ENCODE assay signal across 8 cellular contexts in the genomic region with DNA sequence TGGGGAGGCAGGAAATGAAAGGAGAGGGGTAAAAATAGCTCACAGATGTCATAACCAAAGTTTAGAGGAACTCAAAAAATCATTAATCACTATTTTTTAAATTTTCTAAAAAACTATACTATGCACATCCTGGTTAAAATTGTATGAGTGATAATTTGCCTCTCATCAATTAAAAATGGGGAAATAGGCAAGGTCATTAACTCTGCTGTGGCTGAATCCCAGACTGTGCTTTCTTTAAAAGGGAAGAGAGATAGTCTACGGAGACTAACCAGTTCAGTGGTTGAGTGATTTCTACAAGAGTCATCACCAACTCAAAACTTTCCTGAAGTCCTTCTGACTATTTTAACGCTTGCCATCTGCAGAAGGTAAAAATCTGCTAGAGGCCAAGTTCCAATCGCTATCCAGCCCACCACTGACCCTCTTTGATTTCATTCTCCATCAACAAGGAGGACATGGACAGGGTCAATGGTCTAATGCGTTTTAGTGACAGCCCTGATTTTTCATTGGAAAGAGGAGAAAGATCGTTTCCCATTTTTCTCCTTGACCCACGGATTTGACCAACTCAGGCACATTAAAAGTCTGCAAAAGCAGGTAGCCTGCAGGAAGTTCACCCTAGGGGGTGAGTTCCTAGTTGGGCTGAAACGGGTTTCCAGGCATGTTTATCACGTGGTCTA. TPM values are rescaled to one million over a fixed set of nuclear protein-coding genes. Genes with fewer than 3 reads are reported as not detected.
DNase-seq lines count a peak whose midpoint lies in the region; ATAC-seq, FAIRE-seq and TF ChIP-seq lines count a peak whose summit lies in the region.

No MANE protein-coding gene starts in this region.

- ATAC-seq in HG03175 (IDR thresholded peaks at IDR 0.05; ENCODE audit: unreplicated experiment) (peak; percentile 18), psoas muscle (peak; percentile 31 to 52 (median 40))

- TF ChIP-seq CTCF in BE2C (IDR thresholded peaks at IDR 0.05; ENCODE audit: low read depth, low read length) (no peak), SU-DHL-6 (IDR thresholded peaks at IDR 0.05; ENCODE audit: insufficient read depth, low read length, poor library complexity, severe bottlenecking) (no peak), psoas muscle (IDR thresholded peaks at IDR 0.05) (no peak)

- DNase-seq in BE2C (no peak), GM19239 (ENCODE audit: insufficient read length, low spot score) (no peak), globus pallidus (ENCODE audit: low spot score) (peak; percentile 12), psoas muscle (no peak), NCI-H524 (lab: John Stamatoyannopoulos, UW) (no peak), NCI-H345 treated with DMSO at 0.1 percent for 48 hours (lab: John Stamatoyannopoulos, UW; ENCODE audit: unreplicated experiment) (no peak)

- 15 to 22% (median 20%) methylated on average over 8 of the region's 8 CpGs for WGBS in psoas muscle, 3 donors

- H3K9ac ChIP-seq in SU-DHL-6 (ENCODE audit: low read length) = peak overlapping the region; percentile 83

- no peaks in the 10 kb centered on the region for H4K20me1 ChIP-seq in SU-DHL-6 (ENCODE audit: low read depth, low read length)

- intact Hi-C loops in psoas muscle (cut with DNase I) = loop anchor here in 1 of 2 donors (5.0 kb wide), 1 partner anchor 146 kb away; no protein-coding TSS in a partner anchor

- H3F3A ChIP-seq in SU-DHL-6 (ENCODE audit: insufficient read depth) = peaks cover 20% of the 10 kb centered on the region

- H3K27ac ChIP-seq in SU-DHL-6 (ENCODE audit: low read depth, low read length) = peak overlapping the region; percentile 76
- H3K27ac ChIP-seq in psoas muscle = peak overlapping the region; percentile 98

- H3K4me2 ChIP-seq in SU-DHL-6 (ENCODE audit: low read depth, low read length, poor library complexity, severe bottlenecking) = peak overlapping the region; percentile 90

- H3K4me1 ChIP-seq in BE2C (no peaks in the 10 kb centered on the region), psoas muscle (peaks cover 32% of the 10 kb centered on the region)

- 0 out of 2 replicates have a peak, but pooled peaks cover 23% of the 10 kb centered on the region for H3K79me2 ChIP-seq in SU-DHL-6 (ENCODE audit: insufficient read depth, low read length)

- H3K27me3 ChIP-seq in BE2C (no peaks in the 10 kb centered on the region), SU-DHL-6 (ENCODE audit: low read length) (no peaks in the 10 kb centered on the region), psoas muscle (ENCODE audit: insufficient read depth in 3 of 3, low read length in 2 of 3) (no peaks in the 10 kb centered on the region)

- H3K9me3 ChIP-seq in BE2C (peaks cover 6% of the 10 kb centered on the region), SU-DHL-6 (ENCODE audit: insufficient read depth, low read length) (no peaks in the 10 kb centered on the region), psoas muscle (no peaks in the 10 kb centered on the region)

- FAIRE-seq in GM19239 (lab: Jason Lieb, UNC) = peak; percentile 57

- H3K9me2 ChIP-seq in SU-DHL-6 (replicated peaks; ENCODE audit: insufficient read depth, low read length) = no peaks in the 10 kb centered on the region

- H3K36me3 ChIP-seq in BE2C (no peaks in the 10 kb centered on the region), SU-DHL-6 (ENCODE audit: low read length) (no peaks in the 10 kb centered on the region), psoas muscle (ENCODE audit: insufficient read depth in 1 of 2, low read depth in 1 of 2) (no peaks in the 10 kb centered on the region)

- H2AFZ ChIP-seq in SU-DHL-6 (ENCODE audit: low read depth, low read length, severe bottlenecking) = peak overlapping the region; percentile 95

- H3K4me3 ChIP-seq in BE2C (ENCODE audit: low read depth, low read length) (peak overlapping the region; percentile 76), SU-DHL-6 (ENCODE audit: insufficient read depth, low read length, poor library complexity, severe bottlenecking) (peak overlapping the region; percentile 66), psoas muscle (peak overlapping the region; percentile 97)

RNA-seq across cellular contexts. Expression of gene SUCLG2, which starts 0.8 kb away (rescaled TPM):
- 12.6 TPM for polyA plus RNA-seq in BE2C (2012; ENCODE audit: insufficient read depth, insufficient read length, low read depth)
- 100 to 1,000 TPM in 1 of 4 donors, 10 to 100 TPM in 3; 74.5 to 102 (median 84.9) TPM for total RNA-seq in psoas muscle
- 10 to 100 TPM; 63.7 to 98.3 (median 90.5) TPM for polyA plus RNA-seq in psoas muscle
